19 cellular contexts compared by ENCODE assay signal in the genomic region with DNA sequence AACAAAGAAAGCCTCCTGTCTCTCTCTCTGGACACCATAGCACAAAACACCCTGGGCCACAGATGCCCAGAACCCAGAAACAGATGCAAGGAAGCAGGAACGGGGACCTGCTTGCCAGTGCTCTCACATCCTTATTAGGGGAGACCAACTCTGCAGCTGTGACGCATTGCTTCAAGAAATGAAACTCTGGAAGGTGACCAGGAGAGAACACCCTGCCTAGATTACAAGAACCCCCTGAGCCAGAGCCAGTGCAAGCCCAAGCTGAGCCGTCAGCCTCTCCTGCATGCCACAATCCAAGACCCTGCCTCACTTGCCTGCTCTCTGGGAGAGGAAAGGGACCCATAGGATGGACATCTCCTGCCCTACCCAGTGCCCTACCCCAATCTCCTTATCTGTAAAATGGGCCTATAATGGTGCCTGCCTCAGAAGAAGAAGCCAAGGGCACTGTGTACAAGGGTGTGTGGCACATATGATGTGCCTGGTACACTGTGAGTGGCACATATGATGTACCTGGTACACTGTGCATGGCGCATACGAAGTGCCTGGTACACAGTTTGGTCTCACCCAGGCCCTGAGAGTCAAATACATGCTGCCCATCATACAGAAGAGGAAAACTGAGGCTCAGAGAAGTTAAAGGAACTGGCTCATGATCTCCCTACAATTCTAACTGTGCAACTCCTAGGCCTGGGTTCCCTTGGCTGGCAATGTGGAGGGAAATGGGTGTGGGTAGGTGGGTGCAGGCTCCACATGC. TPM values are rescaled to one million over a fixed set of nuclear protein-coding genes. Genes with fewer than 3 reads are reported as not detected.
DNase-seq lines count a peak whose midpoint lies in the region; ATAC-seq and TF ChIP-seq lines count a peak whose summit lies in the region.
"Had no signal": no experiment of that assay in that cellular context is flagged by ENCODE, and none has a peak within 500 bp of the region (broad histone marks: within the 10 kb centered on the region; RNA-seq: fewer than 3 reads in every experiment).

No MANE protein-coding gene starts in this region.

- H3K4me1 ChIP-seq in PC-9 (replicated peaks; ENCODE audit: insufficient read depth): peaks cover 80% of the 10 kb centered on the region
- H3K4me1 ChIP-seq: A549 had no signal

- H3K4me2 ChIP-seq in PC-9: peak overlapping the region; percentile 81
- H3K4me2 ChIP-seq: A549, SK-N-SH had no signal

- H3K27me3 ChIP-seq in PC-9 (ENCODE audit: insufficient read depth, low read depth): no peaks in the 10 kb centered on the region
- H3K27me3 ChIP-seq: MG63 had no signal

- H3K36me3 ChIP-seq in PC-9 (ENCODE audit: low read depth): no peaks in the 10 kb centered on the region
- H3K36me3 ChIP-seq: MG63 had no signal

- CTCF ChIA-PET in PC-9 (lab: Charles Lee): no interaction called here

- peaks cover 30% of the 10 kb centered on the region for H3F3A ChIP-seq in PC-9 (ENCODE audit: insufficient read depth, low read depth)

- BruUV-seq in PC-9 (replicated peaks; lab: Mats Ljungman, UMichigan): no TSS peak

- H3K4me3 Mint-ChIP-seq in stimulated activated memory B cell treated with anti-CD40 and anti-IgM and Interleukin-4, amounts not matched to agents 10 μg/mL and 1 μg/mL and 100 μg/mL, for 72 hours: no peak overlapping the region
- H3K4me3 Mint-ChIP-seq: CD8-positive, alpha-beta memory T cell; HFFc6 had no signal

- peaks cover 48% of the 10 kb centered on the region for H3K27me3 Mint-ChIP-seq in stimulated activated memory B cell treated with anti-CD40 and anti-IgM and Interleukin-4, amounts not matched to agents 10 μg/mL and 1 μg/mL and 100 μg/mL, for 72 hours

- no peak overlapping the region for H3K4me3 ChIP-seq in PC-9
- H3K4me3 ChIP-seq: A549, MG63 had no signal

- no peak for TF ChIP-seq CTCF in PC-9 (conservative IDR thresholded peaks at IDR 0.05)

- no peaks in the 10 kb centered on the region for H4K20me1 ChIP-seq in PC-9 (ENCODE audit: insufficient read depth)

- peak overlapping the region; percentile 95 for H3K27ac ChIP-seq in PC-9
- H3K27ac ChIP-seq: A549 had no signal

- peak; percentile 66 for ATAC-seq in stimulated activated memory B cell treated with anti-CD40 and anti-IgM and Interleukin-4, amounts not matched to agents 10 μg/mL and 1 μg/mL and 100 μg/mL, for 72 hours
- no peak for ATAC-seq in GM21423 (IDR thresholded peaks at IDR 0.05; ENCODE audit: unreplicated experiment)
- ATAC-seq: A549 had no signal

- no peaks in the 10 kb centered on the region for H3K9me2 ChIP-seq in PC-9 (ENCODE audit: insufficient read depth)
- H3K9me2 ChIP-seq: SK-N-SH had no signal

- no peaks in the 10 kb centered on the region for H3K36me3 Mint-ChIP-seq in stimulated activated memory B cell treated with anti-CD40 and anti-IgM and Interleukin-4, amounts not matched to agents 10 μg/mL and 1 μg/mL and 100 μg/mL, for 72 hours
- H3K36me3 Mint-ChIP-seq: CD8-positive, alpha-beta memory T cell had no signal

- intact Hi-C loops in PC-9 (cut with micrococcal nuclease; ENCODE audit: unreplicated experiment): no loop called here

- H3K9me3 Mint-ChIP-seq in stimulated activated memory B cell treated with anti-CD40 and anti-IgM and Interleukin-4, amounts not matched to agents 10 μg/mL and 1 μg/mL and 100 μg/mL, for 72 hours: no peaks in the 10 kb centered on the region
- H3K9me3 Mint-ChIP-seq: CD8-positive, alpha-beta memory T cell; HFFc6 had no signal

- H3K27ac Mint-ChIP-seq in stimulated activated memory B cell treated with anti-CD40 and anti-IgM and Interleukin-4, amounts not matched to agents 10 μg/mL and 1 μg/mL and 100 μg/mL, for 72 hours: no peak overlapping the region
- H3K27ac Mint-ChIP-seq: HFFc6 had no signal

- DNase-seq in CD1c-positive myeloid dendritic cell (ENCODE audit: extremely low spot score) (peak; percentile 7), PC-9 (no peak), epidermal melanocyte (ENCODE audit: insufficient read length, low spot score) (peak; percentile 12), HK-2 (ENCODE audit: unreplicated experiment) (no peak), NCI-H2107 (lab: John Stamatoyannopoulos, UW) (no peak)
- DNase-seq: CD8-positive, alpha-beta memory T cell; HFFc6; Kasumi-1; MG63; NCI-H1092; NCI-H2029 treated with DMSO at 0.1 percent for 48 hours; NCI-H446 treated with DMSO at 0.1 percent for 48 hours; NCI-H69; SHP77; SK-N-SH had no signal

- H3K9me3 ChIP-seq in PC-9 (ENCODE audit: insufficient read depth, low read depth): no peaks in the 10 kb centered on the region
- H3K9me3 ChIP-seq: A549, MG63, SK-N-SH had no signal

- peaks cover 16% of the 10 kb centered on the region for H3K4me1 Mint-ChIP-seq in stimulated activated memory B cell treated with anti-CD40 and anti-IgM and Interleukin-4, amounts not matched to agents 10 μg/mL and 1 μg/mL and 100 μg/mL, for 72 hours
- H3K4me1 Mint-ChIP-seq: CD8-positive, alpha-beta memory T cell had no signal

- H3K79me2 ChIP-seq in PC-9 (ENCODE audit: low read depth): no peaks in the 10 kb centered on the region

- POLR2A ChIA-PET in PC-9 (lab: Charles Lee; ENCODE audit: unreplicated experiment): interaction anchor here (0.8 kb wide), 1 partner anchor 182 kb away, joined by 6 read pairs; no protein-coding TSS in a partner anchor

- no peak overlapping the region for H2AFZ ChIP-seq in PC-9

RNA-seq across cellular contexts. Expression of gene FAM131C, which starts 16.8 kb away (rescaled TPM):
- total RNA-seq in PC-9 (2021): 7.4 and 12.3 TPM in 2 replicates

RNA-seq across cellular contexts. Expression of gene CLCNKB, which starts 46.7 kb away (rescaled TPM):
- total RNA-seq in PC-9 (2021): 1.1 and 1.9 TPM in 2 replicates
- total RNA-seq: CD8-positive, alpha-beta memory T cell; HT-29 had no signal

Comparison
In these comparisons a context has a peak if more than half of its experiments do, and no peak if none do; other contexts are left out.
1. DNase-seq: peak in CD1c-positive myeloid dendritic cell (single experiment) and epidermal melanocyte (single experiment); none in PC-9 (0 of 2), HK-2 (single experiment) and NCI-H2107 (single experiment).